In the genomic region with DNA sequence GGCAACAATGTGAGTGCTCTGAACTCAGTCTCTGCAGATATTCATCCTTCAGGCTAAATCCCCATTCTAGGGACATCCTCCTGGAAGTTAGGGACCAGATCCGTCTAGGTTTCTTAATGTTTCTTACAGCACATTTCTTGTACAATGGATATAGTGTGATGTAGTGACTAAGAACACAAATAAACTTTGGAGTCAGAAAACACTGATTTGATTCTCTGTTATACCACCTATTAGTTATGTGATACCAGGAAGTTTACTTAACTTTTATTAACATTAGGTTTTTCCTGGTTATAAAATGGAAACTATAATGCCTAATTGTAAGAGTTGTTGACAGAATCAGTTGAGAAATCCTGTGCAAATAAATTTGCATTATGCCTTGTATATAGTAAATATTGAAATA, we compare ENCODE assay signal across 29 cellular contexts. TPM values are rescaled to one million over a fixed set of nuclear protein-coding genes. Genes with fewer than 3 reads are reported as not detected.
"Had no signal": no experiment of that assay in that cellular context is flagged by ENCODE, and none has a peak within 500 bp of the region (broad histone marks: within the 10 kb centered on the region; RNA-seq: fewer than 3 reads in every experiment).

No MANE protein-coding gene starts in this region.

- H3K9me3 ChIP-seq: ascending aorta, colonic mucosa, esophagus squamous epithelium, left lung, lower lobe of right lung, right atrium auricular region, suprapubic skin, tibial artery, upper lobe of right lung had no signal

- H3K36me3 ChIP-seq: ascending aorta, cardiac muscle cell, colonic mucosa, esophagus squamous epithelium, left lung, lower lobe of right lung, right atrium auricular region, suprapubic skin, tibial artery, upper lobe of right lung had no signal

- H3K4me3 ChIP-seq: ascending aorta, cardiac muscle cell, colonic mucosa, esophagus squamous epithelium, left lung, lower lobe of right lung, right atrium auricular region, suprapubic skin, tibial artery, upper lobe of right lung had no signal

- H3K27me3 ChIP-seq: ascending aorta, cardiac muscle cell, colonic mucosa, esophagus squamous epithelium, left lung, right atrium auricular region, suprapubic skin, tibial artery, upper lobe of right lung had no signal

- H3K4me1 ChIP-seq: ascending aorta, colonic mucosa, esophagus squamous epithelium, left lung, lower lobe of right lung, right atrium auricular region, suprapubic skin, tibial artery, upper lobe of right lung had no signal

- DNase-seq: activated CD4-positive, alpha-beta memory T cell treated with anti-CD3 and anti-CD28 coated beads for 36 hours; activated CD4-positive, alpha-beta T cell treated with anti-CD3 and anti-CD28 coated beads, Interleukin-2, amount 10 ng/mL, durations not matched to agents 24 days and 14 days; activated CD4-positive, CD25-positive, alpha-beta regulatory T cell treated with anti-CD3 and anti-CD28 coated beads, Interleukin-2, amount 50 U/mL, for 72 hours; activated CD8-positive, alpha-beta memory T cell treated with anti-CD3 and anti-CD28 coated beads, Interleukin-2, amount 50 U/mL, for 4 hours; activated effector memory CD4-positive, alpha-beta T cell treated with anti-CD3 and anti-CD28 coated beads, Interleukin-2, amount 50 U/mL, for 16 hours; activated naive CD4-positive, alpha-beta T cell treated with anti-CD3 and anti-CD28 coated beads for 36 hours; activated naive CD8-positive, alpha-beta T cell treated with anti-CD3 and anti-CD28 coated beads, Interleukin-2, amount 10 ng/mL, durations not matched to agents 7 days and 5 days; activated T-cell treated with anti-CD3 and anti-CD28 coated beads, Interleukin-2, amount 50 U/mL, for 1 hour; cerebellar nuclear complex; colonic mucosa; effector CD8-positive, alpha-beta T cell; esophagus squamous epithelium; foreskin melanocyte; left lung; lower lobe of right lung; mesenchymal stem cell; naive thymus-derived CD8-positive, alpha-beta T cell; occipital lobe; stimulated activated CD4-positive, alpha-beta T cell treated with anti-CD3 and anti-CD28 coated beads, Interleukin-15, amount 100 ng/mL, for 24 hours; stimulated activated CD4-positive, alpha-beta T cell treated with anti-CD3 and anti-CD28 coated beads, Interleukin-2, amount 100 ng/mL, for 24 hours; stimulated activated naive CD4-positive, alpha-beta T cell; tibial artery; upper lobe of right lung had no signal

- ATAC-seq: left lung; lower lobe of right lung; naive thymus-derived CD8-positive, alpha-beta T cell; upper lobe of right lung had no signal

- H3K27ac ChIP-seq: ascending aorta, cardiac muscle cell, colonic mucosa, epithelial cell of prostate, esophagus squamous epithelium, left lung, lower lobe of right lung, right atrium auricular region, suprapubic skin, tibial artery, upper lobe of right lung had no signal

RNA-seq across cellular contexts. Expression of a gene that starts 57.6 kb away (rescaled TPM):
- total RNA-seq: pulmonary artery endothelial cell had no signal
